ENCODE assay signal across 23 cellular contexts in the genomic region with DNA sequence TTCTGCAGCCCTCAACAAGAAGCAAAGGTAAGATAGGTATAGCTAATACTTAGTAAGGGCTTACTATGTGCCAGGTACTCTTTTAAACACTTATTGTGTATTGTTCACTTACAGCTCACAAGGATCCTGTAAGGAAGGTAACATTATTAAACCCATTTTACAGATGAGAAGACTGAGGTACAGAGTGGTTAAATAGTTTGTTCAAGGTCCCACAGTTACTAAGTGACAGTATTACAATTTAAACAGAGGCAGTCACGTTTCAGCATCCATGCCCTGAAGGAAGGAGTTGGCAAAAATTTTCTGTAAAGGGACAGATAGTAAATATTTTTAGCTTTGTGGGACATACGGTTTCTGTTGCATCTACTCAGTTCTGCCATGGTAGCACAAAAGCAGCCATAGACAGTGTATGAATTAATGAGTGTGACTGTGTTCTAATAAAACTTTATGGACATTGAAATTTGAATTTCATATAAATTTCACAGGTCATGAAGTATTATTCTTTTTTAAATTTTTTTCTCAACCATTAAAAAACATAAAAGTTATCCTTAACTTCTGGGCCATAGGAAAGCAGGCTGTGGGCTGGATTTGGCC.
DNase-seq lines count a peak whose midpoint lies in the region; ATAC-seq and TF ChIP-seq lines count a peak whose summit lies in the region.
"Had no signal": no experiment of that assay in that cellular context is flagged by ENCODE, and none has a peak within 500 bp of the region (broad histone marks: within the 10 kb centered on the region; RNA-seq: fewer than 3 reads in every experiment).

No MANE protein-coding gene starts in this region.

- intact Hi-C loops in HCT116 (cut with micrococcal nuclease) (no loop called here), ascending aorta (cut with DNase I) (loop anchor here (10.0 kb wide), 1 partner anchor 398 kb away; a partner anchor contains a TSS), dorsolateral prefrontal cortex (cut with DNase I) (no loop called here)
- intact Hi-C loops in CD8-positive, alpha-beta T cell (cut with DNase I, micrococcal nuclease) = no loop called here

- BruUV-seq in HCT116 (replicated peaks; lab: Mats Ljungman, UMichigan) = no TSS peak

- H3K9me3 Mint-ChIP-seq in CD8-positive, alpha-beta T cell = peaks cover 2% of the 10 kb centered on the region
- H3K9me3 Mint-ChIP-seq: activated naive CD4-positive, alpha-beta T cell treated with anti-CD3 and anti-CD28 coated beads for 36 hours; activated T-cell treated with anti-CD3 and anti-CD28 coated beads, Interleukin-2, amount 50 U/mL, for 4 hours; stimulated activated effector memory CD8-positive, alpha-beta T cell treated with anti-CD3 and anti-CD28 coated beads, Interleukin-12 subunit alpha, Interleukin-12 subunit beta, amount 100 ng/mL, for 72 hours had no signal

- H3K36me3 Mint-ChIP-seq in CD8-positive, alpha-beta T cell = no peaks in the 10 kb centered on the region
- H3K36me3 Mint-ChIP-seq: stimulated activated effector memory CD8-positive, alpha-beta T cell treated with anti-CD3 and anti-CD28 coated beads, Interleukin-12 subunit alpha, Interleukin-12 subunit beta, amount 100 ng/mL, for 72 hours had no signal

- no peak for TF ChIP-seq POLR2A in HCT116 (IDR thresholded peaks at IDR 0.05; ENCODE audit: borderline replicate concordance, extremely low read depth, insufficient read depth, insufficient read length)

- H3K4me3 ChIP-seq in HCT116 (replicated peaks in 1 of 2; ENCODE audit: low read depth in 1 of 2, low read length in 2 of 2) = no peak overlapping the region
- peak overlapping the region in 1 of 2 donors; percentile 18 for H3K4me3 ChIP-seq in ascending aorta
- no peak overlapping the region for H3K4me3 ChIP-seq in hepatocyte
- H3K4me3 ChIP-seq in skeletal muscle satellite cell (ENCODE audit: low read length) = no peak overlapping the region
- H3K4me3 ChIP-seq in dorsolateral prefrontal cortex = no peak overlapping the region
- no peak overlapping the region for H3K4me3 ChIP-seq in CD8-positive, alpha-beta T cell (ENCODE audit: low read depth, low read length)
- H3K4me3 ChIP-seq: mucosa of descending colon, thyroid gland had no signal

- H3K79me2 ChIP-seq in HCT116 (ENCODE audit: insufficient read depth, low read length) (no peaks in the 10 kb centered on the region), hepatocyte (peaks cover 5% of the 10 kb centered on the region)

- no peak for TF ChIP-seq RAD21 in HCT116 (IDR thresholded peaks at IDR 0.05; ENCODE audit: low read depth)

- POLR2A ChIA-PET in HCT116 (lab: Charles Lee) = interaction anchor here (1.3 kb wide), 1 partner anchor 11 kb away, joined by 3 read pairs; no protein-coding TSS in a partner anchor
- POLR2A ChIA-PET in CD8-positive, alpha-beta T cell (lab: Charles Lee) = no interaction called here

- H2AFZ ChIP-seq in HCT116 (ENCODE audit: low read depth, low read length, poor library complexity, severe bottlenecking) (peak overlapping the region; percentile 65), hepatocyte (no peak overlapping the region)

- H4K20me1 ChIP-seq in HCT116 (ENCODE audit: insufficient read depth) (no peaks in the 10 kb centered on the region), hepatocyte (ENCODE audit: insufficient read depth, poor library complexity, severe bottlenecking) (no peaks in the 10 kb centered on the region)

- H3K9ac ChIP-seq in HCT116 (ENCODE audit: low read length) = no peak overlapping the region
- peak overlapping the region; percentile 35 for H3K9ac ChIP-seq in skeletal muscle satellite cell (ENCODE audit: low read depth, low read length)
- H3K9ac ChIP-seq: KMS-11 had no signal

- H3K27ac ChIP-seq in HCT116 (ENCODE audit: low read depth, low read length) = no peak overlapping the region
- peak overlapping the region; percentile 61 to 68 for H3K27ac ChIP-seq in ascending aorta
- H3K27ac ChIP-seq in hepatocyte = peak overlapping the region; percentile 54
- H3K27ac ChIP-seq in dorsolateral prefrontal cortex = no peak overlapping the region
- no peak overlapping the region for H3K27ac ChIP-seq in CD8-positive, alpha-beta T cell (ENCODE audit: low read depth, low read length)
- H3K27ac ChIP-seq: KMS-11, thyroid gland had no signal

- DNase-seq in HCT116 (ENCODE audit: low read depth, low spot score) (no peak), ascending aorta (ENCODE audit: low spot score in 2 of 2) (no peak), hepatocyte (ENCODE audit: low spot score) (no peak), dorsolateral prefrontal cortex (no peak), NCI-H2029 (lab: John Stamatoyannopoulos, UW) (no peak), NCI-H1417 (lab: John Stamatoyannopoulos, UW) (no peak)
- DNase-seq in CD8-positive, alpha-beta T cell = no peak
- DNase-seq: activated CD4-positive, alpha-beta T cell treated with anti-CD3 and anti-CD28 coated beads for 1 hour; activated CD8-positive, alpha-beta memory T cell treated with anti-CD3 and anti-CD28 coated beads for 24 hours; activated naive CD4-positive, alpha-beta T cell treated with anti-CD3 and anti-CD28 coated beads for 36 hours; activated T-cell treated with anti-CD3 and anti-CD28 coated beads, Interleukin-2, amount 50 U/mL, for 4 hours; AML-193; DMS79 treated with DMSO at 0.1 percent for 48 hours; effector CD8-positive, alpha-beta T cell; left ventricle myocardium superior; mucosa of descending colon; NCI-H187; NCI-H345; T1000; thyroid gland had no signal

- no peaks in the 10 kb centered on the region for H3K27me3 ChIP-seq in HCT116 (ENCODE audit: insufficient read depth, low read length)
- no peaks in the 10 kb centered on the region for H3K27me3 ChIP-seq in ascending aorta
- no peaks in the 10 kb centered on the region for H3K27me3 ChIP-seq in hepatocyte
- no peaks in the 10 kb centered on the region for H3K27me3 ChIP-seq in skeletal muscle satellite cell (ENCODE audit: control insufficient read depth, insufficient read depth, low read length)
- peaks cover 0 to 2% (median 0%) of the 10 kb centered on the region in 45 donors for H3K27me3 ChIP-seq in dorsolateral prefrontal cortex
- no peaks in the 10 kb centered on the region for H3K27me3 ChIP-seq in CD8-positive, alpha-beta T cell (ENCODE audit: insufficient read depth, low read length)
- H3K27me3 ChIP-seq: thyroid gland had no signal

- no peak overlapping the region for H3K27ac Mint-ChIP-seq in CD8-positive, alpha-beta T cell
- H3K27ac Mint-ChIP-seq: activated naive CD4-positive, alpha-beta T cell treated with anti-CD3 and anti-CD28 coated beads for 36 hours; stimulated activated effector memory CD8-positive, alpha-beta T cell treated with anti-CD3 and anti-CD28 coated beads, Interleukin-12 subunit alpha, Interleukin-12 subunit beta, amount 100 ng/mL, for 72 hours had no signal

- RAD21 ChIA-PET in HCT116 (lab: Charles Lee; ENCODE audit: low non-redundant PET in 1 of 2, low total read pairs in 2 of 2, uncharacterized antibody in 2 of 2, unreplicated experiment in 2 of 2) = no interaction called here

- H3K9me2 ChIP-seq in HCT116 (ENCODE audit: insufficient read depth) = no peaks in the 10 kb centered on the region
- H3K9me2 ChIP-seq in hepatocyte (replicated peaks; ENCODE audit: insufficient read depth) = no peaks in the 10 kb centered on the region

- H3K9me3 ChIP-seq in HCT116 (ENCODE audit: control insufficient read depth in 1 of 2, insufficient read depth in 1 of 2, low read depth in 1 of 2, low read length in 2 of 2) = no peaks in the 10 kb centered on the region
- H3K9me3 ChIP-seq in ascending aorta = peaks cover 0 to 6% of the 10 kb centered on the region in 2 donors
- H3K9me3 ChIP-seq in hepatocyte (ENCODE audit: low read depth) = no peaks in the 10 kb centered on the region
- peaks cover 8% of the 10 kb centered on the region for H3K9me3 ChIP-seq in skeletal muscle satellite cell (replicated peaks; ENCODE audit: low read length)
- no peaks in the 10 kb centered on the region for H3K9me3 ChIP-seq in CD8-positive, alpha-beta T cell (ENCODE audit: low read length)
- H3K9me3 ChIP-seq: mucosa of descending colon, thyroid gland had no signal

- CTCF ChIA-PET in HCT116 (lab: Charles Lee) = interaction anchor here (4.2 kb wide), 1 partner anchor 11 kb away, joined by 16 read pairs; no protein-coding TSS in a partner anchor
- CTCF ChIA-PET in CD8-positive, alpha-beta T cell (lab: Charles Lee) = no interaction called here

- H3K4me1 ChIP-seq in HCT116 (ENCODE audit: control insufficient read depth in 1 of 2, insufficient read depth in 2 of 2, low read length in 2 of 2) (peaks cover 5 to 15% of the 10 kb centered on the region in 2 experiments; a peak in 2 of 4 replicates), ascending aorta (peaks cover 0 to 21% of the 10 kb centered on the region in 2 donors), hepatocyte (ENCODE audit: insufficient read depth) (peaks cover 11% of the 10 kb centered on the region), skeletal muscle satellite cell (ENCODE audit: control insufficient read depth, insufficient read depth, low read length) (peaks cover 30% of the 10 kb centered on the region)
- no peaks in the 10 kb centered on the region for H3K4me1 ChIP-seq in CD8-positive, alpha-beta T cell (ENCODE audit: insufficient read depth, low read length)
- H3K4me1 ChIP-seq: thyroid gland had no signal

- ATAC-seq in HCT116 = no peak
- ATAC-seq in CD8-positive, alpha-beta T cell = no peak
- ATAC-seq: activated T-cell treated with anti-CD3 and anti-CD28 coated beads, Interleukin-2, amount 50 U/mL, for 4 hours had no signal

- H3K4me1 Mint-ChIP-seq in CD8-positive, alpha-beta T cell (ENCODE audit: low read depth) = no peaks in the 10 kb centered on the region
- H3K4me1 Mint-ChIP-seq: stimulated activated effector memory CD8-positive, alpha-beta T cell treated with anti-CD3 and anti-CD28 coated beads, Interleukin-12 subunit alpha, Interleukin-12 subunit beta, amount 100 ng/mL, for 72 hours had no signal

- H3K27me3 Mint-ChIP-seq in CD8-positive, alpha-beta T cell (ENCODE audit: low read depth) = peaks cover 22% of the 10 kb centered on the region

- no peak overlapping the region for H3K4me3 Mint-ChIP-seq in CD8-positive, alpha-beta T cell
- H3K4me3 Mint-ChIP-seq: activated naive CD4-positive, alpha-beta T cell treated with anti-CD3 and anti-CD28 coated beads for 36 hours; activated T-cell treated with anti-CD3 and anti-CD28 coated beads, Interleukin-2, amount 50 U/mL, for 4 hours; stimulated activated effector memory CD8-positive, alpha-beta T cell treated with anti-CD3 and anti-CD28 coated beads, Interleukin-12 subunit alpha, Interleukin-12 subunit beta, amount 100 ng/mL, for 72 hours had no signal

- H3K4me2 ChIP-seq in HCT116 (ENCODE audit: low read length) (peak overlapping the region; percentile 50; the same call in 1 of the 2 replicates), hepatocyte (no peak overlapping the region), skeletal muscle satellite cell (ENCODE audit: low read length) (peak overlapping the region; percentile 44)
- H3K4me2 ChIP-seq: KMS-11 had no signal

- WGBS in hepatocyte (ENCODE audit: low lambda C conversion rate, missing lambda C conversion rate) = 87% methylated on average over 2 of the region's 2 CpGs

- TF ChIP-seq CTCF in HCT116 (IDR thresholded peaks at IDR 0.05 in 2 of 3, conservative IDR thresholded peaks at IDR 0.05 in 1 of 3; ENCODE audit: borderline replicate concordance in 1 of 3, insufficient read depth in 1 of 3, low read depth in 2 of 3, low read length in 2 of 3) = no peak
- no peak for TF ChIP-seq CTCF in ascending aorta (IDR thresholded peaks at IDR 0.05)
- TF ChIP-seq CTCF in hepatocyte (IDR thresholded peaks at IDR 0.05; ENCODE audit: poor library complexity) = no peak
- no peak for TF ChIP-seq CTCF in dorsolateral prefrontal cortex (IDR thresholded peaks at IDR 0.05 in 54 of 56, conservative IDR thresholded peaks at IDR 0.05 in 2 of 56; ENCODE audit: low read depth in 1 of 56, partially characterized antibody in 56 of 56)
- no peak for TF ChIP-seq CTCF in CD8-positive, alpha-beta T cell (IDR thresholded peaks at IDR 0.05)

- H3K36me3 ChIP-seq in HCT116 (ENCODE audit: control insufficient read depth in 1 of 2, insufficient read depth in 2 of 2, low read length in 2 of 2) (no peaks in the 10 kb centered on the region), ascending aorta (peaks cover 0 to 3% of the 10 kb centered on the region in 2 donors), hepatocyte (replicated peaks; ENCODE audit: insufficient read depth, low read depth) (no peaks in the 10 kb centered on the region), skeletal muscle satellite cell (ENCODE audit: insufficient read depth, low read length) (no peaks in the 10 kb centered on the region)
- H3K36me3 ChIP-seq in CD8-positive, alpha-beta T cell (ENCODE audit: insufficient read depth, low read length) = no peaks in the 10 kb centered on the region
- H3K36me3 ChIP-seq: thyroid gland had no signal

Comparison
In these comparisons a context has a peak if more than half of its experiments do, and no peak if none do; other contexts are left out.
1. H3K27ac ChIP-seq: peak in ascending aorta (2 of 2) and hepatocyte (single experiment); none in HCT116 (single experiment), dorsolateral prefrontal cortex (0 of 59) and CD8-positive, alpha-beta T cell (single experiment).